ENCODE assay signal across 20 cellular contexts in genomic region chr2:10932345-10933151, GRCh38. TPM values are rescaled to one million over a fixed set of nuclear protein-coding genes. Genes with fewer than 3 reads are reported as not detected.
DNase-seq lines count a peak whose midpoint lies in the region; TF ChIP-seq lines count a peak whose summit lies in the region.
"Had no signal": no experiment of that assay in that cellular context is flagged by ENCODE, and none has a peak within 500 bp of the region (broad histone marks: within the 10 kb centered on the region; RNA-seq: fewer than 3 reads in every experiment).

No MANE protein-coding gene starts in this region.

- H3K27me3 ChIP-seq in skeletal muscle tissue (ENCODE audit: control insufficient read depth in 3 of 3, insufficient read depth in 3 of 3, low read length in 3 of 3) (peaks cover 0 to 12% (median 3%) of the 10 kb centered on the region in 3 donors), Karpas-422 (ENCODE audit: low read length) (no peaks in the 10 kb centered on the region)

- peaks cover 19% of the 10 kb centered on the region for H3K4me1 Mint-ChIP-seq in glutamatergic neuron (ENCODE audit: low read depth, unreplicated experiment)

- H3K9me3 ChIP-seq in skeletal muscle tissue (ENCODE audit: control insufficient read depth in 3 of 3, low read length in 3 of 3) (no peaks in the 10 kb centered on the region), Karpas-422 (ENCODE audit: low read length) (no peaks in the 10 kb centered on the region)
- H3K9me3 ChIP-seq: breast epithelium had no signal

- no peaks in the 10 kb centered on the region for H3K9me2 ChIP-seq in Karpas-422 (replicated peaks; ENCODE audit: insufficient read depth, low read length)

- peak overlapping the region; percentile 77 for H3K27ac Mint-ChIP-seq in glutamatergic neuron (ENCODE audit: unreplicated experiment)
- H3K27ac Mint-ChIP-seq: activated naive CD4-positive, alpha-beta T cell treated with anti-CD3 and anti-CD28 coated beads, Interleukin-2, amount 50 U/mL, for 72 hours; CD4-positive, alpha-beta memory T cell had no signal

- POLR2A ChIA-PET in RWPE1 (lab: Yijun Ruan, JAX; ENCODE audit: low non-redundant PET), result no interaction called here

- no peaks in the 10 kb centered on the region for H3K36me3 Mint-ChIP-seq in glutamatergic neuron (ENCODE audit: unreplicated experiment)
- H3K36me3 Mint-ChIP-seq: activated naive CD4-positive, alpha-beta T cell treated with anti-CD3 and anti-CD28 coated beads, Interleukin-2, amount 50 U/mL, for 72 hours; CD4-positive, alpha-beta memory T cell had no signal

- TF ChIP-seq CTCF in glutamatergic neuron (IDR thresholded peaks at IDR 0.05; ENCODE audit: partially characterized antibody, unreplicated experiment) (no peak), RWPE1 (conservative IDR thresholded peaks at IDR 0.05; ENCODE audit: low read depth) (no peak)

- DNase-seq in NCI-H1417 (lab: John Stamatoyannopoulos, UW), result peak; percentile 46 to 75 (median 52)
- no peak for DNase-seq in NCI-H1417 treated with DMSO at 0.1 percent for 48 hours (lab: John Stamatoyannopoulos, UW)
- DNase-seq in glutamatergic neuron, result no peak
- no peak for DNase-seq in RWPE1 (ENCODE audit: low spot score)
- DNase-seq in Karpas-422, result no peak
- DNase-seq in NCI-H526 (lab: John Stamatoyannopoulos, UW), result no peak
- DNase-seq: 8988T; activated CD4-positive, alpha-beta T cell treated with anti-CD3 and anti-CD28 coated beads, Interleukin-2, amount 50 U/mL, for 48 hours; activated T-cell treated with anti-CD3 and anti-CD28 coated beads, Interleukin-2, amount 50 U/mL, for 48 hours; CD4-positive, alpha-beta memory T cell; effector CD8-positive, alpha-beta T cell; stimulated activated naive CD4-positive, alpha-beta T cell treated with Interleukin-2 at 50 U/mL for 16 hours; trophoblast cell had no signal

- no peak overlapping the region for H3K4me3 Mint-ChIP-seq in glutamatergic neuron (ENCODE audit: unreplicated experiment)
- H3K4me3 Mint-ChIP-seq: CD4-positive, alpha-beta memory T cell had no signal

- no peak overlapping the region for H3K4me3 ChIP-seq in skeletal muscle tissue (ENCODE audit: low read length in 3 of 3)
- no peak overlapping the region for H3K4me3 ChIP-seq in Karpas-422 (ENCODE audit: low read length)
- H3K4me3 ChIP-seq: breast epithelium had no signal

- H3K4me1 ChIP-seq in skeletal muscle tissue (ENCODE audit: control insufficient read depth in 3 of 3, insufficient read depth in 3 of 3, low read length in 3 of 3) (peaks cover 11 to 18% (median 17%) of the 10 kb centered on the region in 3 donors), Karpas-422 (ENCODE audit: low read length) (no peaks in the 10 kb centered on the region)
- H3K4me1 ChIP-seq: breast epithelium, parathyroid adenoma had no signal

- H3K9ac ChIP-seq in skeletal muscle tissue (ENCODE audit: low read depth in 1 of 3, low read length in 3 of 3), result no peak overlapping the region
- H3K9ac ChIP-seq in Karpas-422 (ENCODE audit: low read length), result no peak overlapping the region
- H3K9ac ChIP-seq: KMS-11, parathyroid adenoma had no signal

- no peaks in the 10 kb centered on the region for H3K79me2 ChIP-seq in Karpas-422 (ENCODE audit: low read length)
- H3K79me2 ChIP-seq: parathyroid adenoma had no signal

- H3K27ac ChIP-seq in skeletal muscle tissue (ENCODE audit: low read depth, low read length) (peak overlapping the region; percentile 64), RWPE1 (no peak overlapping the region), Karpas-422 (ENCODE audit: low read length) (no peak overlapping the region)
- H3K27ac ChIP-seq: breast epithelium, KMS-11, parathyroid adenoma had no signal

- peaks cover 7% of the 10 kb centered on the region for H3K27me3 Mint-ChIP-seq in glutamatergic neuron (ENCODE audit: unreplicated experiment)

- CTCF ChIA-PET in RWPE1 (lab: Yijun Ruan, JAX), result no interaction called here

- no peak overlapping the region for H2AFZ ChIP-seq in Karpas-422 (ENCODE audit: low read length)
- H2AFZ ChIP-seq: parathyroid adenoma had no signal

- H3K9me3 Mint-ChIP-seq in glutamatergic neuron (ENCODE audit: unreplicated experiment), result peaks cover 14% of the 10 kb centered on the region
- H3K9me3 Mint-ChIP-seq: activated naive CD4-positive, alpha-beta T cell treated with anti-CD3 and anti-CD28 coated beads, Interleukin-2, amount 50 U/mL, for 72 hours had no signal

- H3K36me3 ChIP-seq in skeletal muscle tissue (ENCODE audit: control insufficient read depth in 3 of 3, insufficient read depth in 3 of 3, low read length in 3 of 3) (no peaks in the 10 kb centered on the region), Karpas-422 (ENCODE audit: insufficient read depth, low read length) (no peaks in the 10 kb centered on the region)
- H3K36me3 ChIP-seq: breast epithelium had no signal

- H4K20me1 ChIP-seq in Karpas-422 (ENCODE audit: insufficient read depth, low read depth, low read length), result no peaks in the 10 kb centered on the region

- no peak overlapping the region for H3K4me2 ChIP-seq in Karpas-422 (ENCODE audit: low read depth, low read length, poor library complexity, severe bottlenecking)
- H3K4me2 ChIP-seq: KMS-11 had no signal

TF ChIP-seq in PFSK-1, 5 proteins besides CTCF, POLR2A, EP300 and RAD21:
- TF ChIP-seq POLR2AphosphoS5 (IDR thresholded peaks at IDR 0.05; ENCODE audit: low read depth, low read length) (no peak), TAF1 (IDR thresholded peaks at IDR 0.05; ENCODE audit: borderline replicate concordance, insufficient read depth, low read length) (no peak), SIN3A (IDR thresholded peaks at IDR 0.05; ENCODE audit: borderline replicate concordance, insufficient read depth, low read length) (0 out of 2 replicates have a peak, but pooled peaks have one; percentile 34)
TF ChIP-seq in PFSK-1: peak in this region for 1.

RNA-seq across cellular contexts. Expression of gene KCNF1, which starts 20.8 kb away (rescaled TPM):
- polyA plus RNA-seq in PFSK-1 (2012; ENCODE audit: insufficient read length, low read depth), result 38.1 TPM
- total RNA-seq in glutamatergic neuron (ENCODE audit: unreplicated experiment) (7.7 TPM), skeletal muscle tissue (1.6 TPM)
- not detected in 2 replicates for total RNA-seq in Karpas-422 (2014; rRNA removed; shearing (Covaris generic); ENCODE audit: low replicate concordance)
- total RNA-seq: activated naive CD4-positive, alpha-beta T cell treated with anti-CD3 and anti-CD28 coated beads, Interleukin-2, amount 50 U/mL, for 72 hours; CD4-positive, alpha-beta memory T cell; left lobe of liver had no signal
- polyA plus RNA-seq: CD4-positive, alpha-beta memory T cell had no signal

Comparison
In these comparisons a context has a peak if more than half of its experiments do, and no peak if none do; other contexts are left out.
1. DNase-seq: peak in NCI-H1417 (3 of 3); none in NCI-H1417 treated with DMSO at 0.1 percent for 48 hours (single experiment), glutamatergic neuron (single experiment), RWPE1 (single experiment), Karpas-422 (single experiment) and NCI-H526 (0 of 2).